In the genomic region with DNA sequence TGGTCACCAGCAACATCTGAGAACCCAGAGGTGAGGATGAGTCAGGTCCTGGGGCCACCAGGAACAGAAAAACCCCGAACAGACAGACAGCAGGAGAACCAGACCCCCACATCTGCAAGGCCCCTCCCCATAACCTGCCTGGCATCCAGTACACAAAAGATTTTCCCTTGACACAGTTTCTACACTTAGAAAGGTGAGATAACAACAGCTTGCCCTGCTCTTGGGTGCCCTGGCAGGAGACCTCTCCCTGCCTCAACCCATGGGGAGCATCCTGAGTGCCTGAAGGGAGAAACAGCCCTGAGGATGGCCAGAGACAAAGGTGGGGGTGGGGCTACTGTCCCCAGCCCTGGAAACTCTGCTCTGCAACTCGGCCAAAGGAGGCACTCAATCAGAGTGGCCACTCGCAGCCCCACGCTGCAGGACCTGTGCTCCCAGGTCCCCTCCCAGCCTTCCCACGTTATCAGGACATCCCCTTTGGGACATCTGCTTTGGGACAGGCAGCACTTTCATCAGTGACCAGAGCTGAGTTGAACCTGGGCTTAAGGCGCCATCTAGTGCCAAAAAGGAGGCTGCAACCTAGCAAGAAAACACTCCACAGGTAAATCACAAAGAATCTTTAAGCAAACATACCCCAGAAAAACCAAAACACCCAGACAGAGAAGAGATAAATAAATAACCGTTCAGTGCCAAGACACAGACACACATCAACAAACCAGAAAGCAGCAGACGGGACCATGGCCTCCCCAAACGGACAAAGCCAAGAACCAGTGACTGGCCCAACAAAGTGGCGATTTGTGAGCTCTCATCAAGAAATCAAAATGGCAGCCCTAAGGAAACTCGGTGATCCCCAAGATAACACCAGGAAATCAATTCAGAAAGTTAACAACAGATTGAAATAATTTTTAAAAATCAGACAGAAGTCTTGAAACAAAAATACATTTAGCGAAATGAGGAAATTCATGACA, we compare ENCODE assay signal across 8 cellular contexts.
DNase-seq lines count a peak whose midpoint lies in the region; ATAC-seq and TF ChIP-seq lines count a peak whose summit lies in the region.

No MANE protein-coding gene starts in this region.

- no peak for TF ChIP-seq EP300 in esophagus muscularis mucosa (IDR thresholded peaks at IDR 0.05)

- TF ChIP-seq POLR2A in esophagus muscularis mucosa (IDR thresholded peaks at IDR 0.05; ENCODE audit: low read depth): no peak

- no peaks in the 10 kb centered on the region for H3K36me3 ChIP-seq in esophagus muscularis mucosa

- peaks cover 0 to 35% (median 0%) of the 10 kb centered on the region in 4 donors for H3K27me3 ChIP-seq in esophagus muscularis mucosa

- no peak overlapping the region for H3K27ac ChIP-seq in esophagus muscularis mucosa (replicated peaks in 1 of 4)

- no peak overlapping the region for H3K4me3 ChIP-seq in esophagus muscularis mucosa

- H3K9me3 ChIP-seq in esophagus muscularis mucosa: peaks cover 0 to 21% (median 15%) of the 10 kb centered on the region in 4 donors

- peak in 1 of 3 experiments; percentile 6 for TF ChIP-seq CTCF in esophagus muscularis mucosa (IDR thresholded peaks at IDR 0.05)

- intact Hi-C loops in esophagus muscularis mucosa (cut with DNase I): no loop called here

- no peaks in the 10 kb centered on the region for H3K4me1 ChIP-seq in esophagus muscularis mucosa

- 64% methylated on average over 9 of the region's 12 CpGs for WGBS in esophagus muscularis mucosa

- DNase-seq in COR-L47 (lab: John Stamatoyannopoulos, UW) (peak; percentile 29), HK-2 (ENCODE audit: unreplicated experiment) (peak; percentile 31), RPMI8226 (peak; percentile 66), iris pigment epithelial cell (ENCODE audit: low read depth) (peak; percentile 25), esophagus muscularis mucosa (ENCODE audit: extremely low spot score) (no peak)
- DNase-seq in stimulated activated naive CD8-positive, alpha-beta T cell treated with anti-CD3 and anti-CD28 coated beads, Interleukin-15, Interleukin-2, amounts not matched to agents 100 U/mL and 50 U/mL, for 24 hours: no peak

- ATAC-seq in stimulated activated naive CD8-positive, alpha-beta T cell treated with anti-CD3 and anti-CD28 coated beads, Interleukin-15, Interleukin-2, amounts not matched to agents 100 U/mL and 50 U/mL, for 24 hours: no peak
- ATAC-seq in GM19463 (IDR thresholded peaks at IDR 0.05; ENCODE audit: unreplicated experiment): no peak
- ATAC-seq in GM21367 (IDR thresholded peaks at IDR 0.05; ENCODE audit: unreplicated experiment): no peak

Comparison
In these comparisons a context has a peak if more than half of its experiments do, and no peak if none do; other contexts are left out.
1. DNase-seq: peak in COR-L47 (single experiment), HK-2 (single experiment), RPMI8226 (single experiment) and iris pigment epithelial cell (single experiment); none in stimulated activated naive CD8-positive, alpha-beta T cell treated with anti-CD3 and anti-CD28 coated beads, Interleukin-15, Interleukin-2, amounts not matched to agents 100 U/mL and 50 U/mL, for 24 hours (single experiment) and esophagus muscularis mucosa (single experiment).